Comparison of ENCODE assay signal across 1 cellular context in the genomic region with DNA sequence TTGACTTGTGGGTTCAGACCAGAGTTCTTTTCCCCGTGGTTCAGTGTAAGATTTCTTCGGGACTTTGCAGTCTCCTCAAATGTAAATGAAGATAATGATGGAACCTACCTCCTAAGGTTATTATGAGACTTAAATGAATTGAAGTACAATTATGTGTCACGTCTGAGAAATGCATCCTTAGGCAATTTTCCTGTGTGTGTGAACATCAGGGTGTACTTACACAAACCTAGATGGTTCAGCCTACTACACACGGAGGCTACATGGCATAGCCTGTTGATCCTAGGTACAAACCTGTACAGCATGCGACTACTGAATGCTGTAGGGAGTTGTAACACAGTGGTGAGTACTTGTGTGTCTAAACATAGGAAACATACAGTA.
TF ChIP-seq lines count a peak whose summit lies in the region.

No MANE protein-coding gene starts in this region.

TF ChIP-seq in HepG2, 621 proteins besides CTCF, POLR2A, EP300 and RAD21 (continued from another document):
- TF ChIP-seq, protein P1, sequence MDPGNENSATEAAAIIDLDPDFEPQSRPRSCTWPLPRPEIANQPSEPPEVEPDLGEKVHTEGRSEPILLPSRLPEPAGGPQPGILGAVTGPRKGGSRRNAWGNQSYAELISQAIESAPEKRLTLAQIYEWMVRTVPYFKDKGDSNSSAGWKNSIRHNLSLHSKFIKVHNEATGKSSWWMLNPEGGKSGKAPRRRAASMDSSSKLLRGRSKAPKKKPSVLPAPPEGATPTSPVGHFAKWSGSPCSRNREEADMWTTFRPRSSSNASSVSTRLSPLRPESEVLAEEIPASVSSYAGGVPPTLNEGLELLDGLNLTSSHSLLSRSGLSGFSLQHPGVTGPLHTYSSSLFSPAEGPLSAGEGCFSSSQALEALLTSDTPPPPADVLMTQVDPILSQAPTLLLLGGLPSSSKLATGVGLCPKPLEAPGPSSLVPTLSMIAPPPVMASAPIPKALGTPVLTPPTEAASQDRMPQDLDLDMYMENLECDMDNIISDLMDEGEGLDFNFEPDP (CRISPR knock-in tag; conservative IDR thresholded peaks at IDR 0.05), result 0 out of 2 replicates have a peak, but pooled peaks have one; percentile 61
- TF ChIP-seq, protein P2, sequence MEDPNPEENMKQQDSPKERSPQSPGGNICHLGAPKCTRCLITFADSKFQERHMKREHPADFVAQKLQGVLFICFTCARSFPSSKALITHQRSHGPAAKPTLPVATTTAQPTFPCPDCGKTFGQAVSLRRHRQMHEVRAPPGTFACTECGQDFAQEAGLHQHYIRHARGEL (CRISPR knock-in tag; IDR thresholded peaks at IDR 0.05), result no peak
- no peak for TF ChIP-seq GABPA (IDR thresholded peaks at IDR 0.05; ENCODE audit: low read depth, low read length)
- TF ChIP-seq GABPA (CRISPR knock-in tag; IDR thresholded peaks at IDR 0.05; ENCODE audit: low read depth), result no peak
